Comparison of ENCODE assay signal across 1 cellular context in genomic region chr9:127785933-127786772, GRCh38.
TF ChIP-seq lines count a peak whose summit lies in the region.

TSS of gene CDK9 (plus strand) at chr9:127786034. CDS start at chr9:127786149, 115 bp downstream.

TF ChIP-seq in HepG2, 621 proteins besides CTCF, POLR2A, EP300 and RAD21 (continued from another document and continues in another):
- no peak for TF ChIP-seq ZHX2 (IDR thresholded peaks at IDR 0.05; ENCODE audit: low read depth)
- peak; percentile 59; the same call in 1 of the 2 replicates for TF ChIP-seq ZHX2 (CRISPR knock-in tag; IDR thresholded peaks at IDR 0.05; ENCODE audit: borderline replicate concordance)
- no peak for TF ChIP-seq ZNF800 (CRISPR knock-in tag; IDR thresholded peaks at IDR 0.05)
- peak; percentile 85 for TF ChIP-seq HCFC1 (IDR thresholded peaks at IDR 0.05; ENCODE audit: low read depth, low read length)
- TF ChIP-seq HES4 (CRISPR knock-in tag; IDR thresholded peaks at IDR 0.05; ENCODE audit: borderline replicate concordance) = peak; percentile 36; the same call in 1 of the 2 replicates
- TF ChIP-seq ZFP82 (CRISPR knock-in tag; IDR thresholded peaks at IDR 0.05; ENCODE audit: borderline replicate concordance) = no peak
- TF ChIP-seq ZBTB39 (CRISPR knock-in tag; IDR thresholded peaks at IDR 0.05) = no peak
- no peak; the same call in none of the 2 replicates for TF ChIP-seq ZNF740 (CRISPR knock-in tag; IDR thresholded peaks at IDR 0.05)
- peak; percentile 52; the same call in 1 of the 2 replicates for TF ChIP-seq PHF20 (CRISPR knock-in tag; IDR thresholded peaks at IDR 0.05)
- TF ChIP-seq ZNF3 (CRISPR knock-in tag; IDR thresholded peaks at IDR 0.05) = no peak
- no peak for TF ChIP-seq NFYB (CRISPR knock-in tag; IDR thresholded peaks at IDR 0.05)
- TF ChIP-seq SRSF1 (optimal IDR thresholded peaks at IDR 0.05; ENCODE audit: low read depth, low read length) = peak; percentile 73
- no peak for TF ChIP-seq ZSCAN25 (CRISPR knock-in tag; IDR thresholded peaks at IDR 0.05)
- TF ChIP-seq ZBTB43 (CRISPR knock-in tag; conservative IDR thresholded peaks at IDR 0.05) = peak; percentile 52; the same call in 1 of the 2 replicates
- peak; percentile 79 for TF ChIP-seq ZNF605 (CRISPR knock-in tag; IDR thresholded peaks at IDR 0.05)
- no peak for TF ChIP-seq FOXA1 (IDR thresholded peaks at IDR 0.05)
- no peak for TF ChIP-seq FOXA1 (CRISPR knock-in tag; IDR thresholded peaks at IDR 0.05)
- TF ChIP-seq HNF4G (IDR thresholded peaks at IDR 0.05; ENCODE audit: borderline replicate concordance, low read depth, low read length) = no peak
- no peak for TF ChIP-seq HNF4G (CRISPR knock-in tag; IDR thresholded peaks at IDR 0.05; ENCODE audit: borderline replicate concordance, low read depth)
- peak; percentile 56; the same call in 1 of the 2 replicates for TF ChIP-seq ZFP91 (CRISPR knock-in tag; IDR thresholded peaks at IDR 0.05; ENCODE audit: borderline replicate concordance)
- TF ChIP-seq ZFY (CRISPR knock-in tag; IDR thresholded peaks at IDR 0.05) = peak; percentile 92
- TF ChIP-seq NONO (IDR thresholded peaks at IDR 0.05) = no peak
- 0 out of 2 replicates have a peak, but pooled peaks have one; percentile 21 for TF ChIP-seq NONO (CRISPR knock-in tag; conservative IDR thresholded peaks at IDR 0.05)
- TF ChIP-seq DBP (CRISPR knock-in tag; IDR thresholded peaks at IDR 0.05; ENCODE audit: not compliant biosample characterization) = peak; percentile 27
- TF ChIP-seq TAF1 (CRISPR knock-in tag; IDR thresholded peaks at IDR 0.05) = peak; percentile 65
- no peak for TF ChIP-seq FIP1L1 (IDR thresholded peaks at IDR 0.05; ENCODE audit: borderline replicate concordance, insufficient read depth, low read depth, low read length)
- TF ChIP-seq MAZ (IDR thresholded peaks at IDR 0.05; ENCODE audit: borderline replicate concordance, low read depth, low read length) = 0 out of 2 replicates have a peak, but pooled peaks have one; percentile 13
- TF ChIP-seq MAZ (CRISPR knock-in tag; IDR thresholded peaks at IDR 0.05; ENCODE audit: low read depth) = no peak; the same call in none of the 2 replicates
- TF ChIP-seq MYNN (CRISPR knock-in tag; IDR thresholded peaks at IDR 0.05; ENCODE audit: low read depth) = no peak
- no peak for TF ChIP-seq GZF1 (CRISPR knock-in tag; IDR thresholded peaks at IDR 0.05)
- no peak for TF ChIP-seq FUBP1 (CRISPR knock-in tag; IDR thresholded peaks at IDR 0.05; ENCODE audit: borderline replicate concordance)
- TF ChIP-seq ZNF639 (CRISPR knock-in tag; conservative IDR thresholded peaks at IDR 0.05) = peak; percentile 45; the same call in 1 of the 2 replicates
- TF ChIP-seq ZBTB37 (CRISPR knock-in tag; IDR thresholded peaks at IDR 0.05) = no peak
- TF ChIP-seq ELF3 (CRISPR knock-in tag; IDR thresholded peaks at IDR 0.05) = peak; percentile 57; the same call in 1 of the 2 replicates
- TF ChIP-seq ZNF567 (CRISPR knock-in tag; IDR thresholded peaks at IDR 0.05; ENCODE audit: borderline replicate concordance) = 0 out of 2 replicates have a peak, but pooled peaks have one; percentile 72
- peak; percentile 49; the same call in 1 of the 2 replicates for TF ChIP-seq ZBTB25 (CRISPR knock-in tag; IDR thresholded peaks at IDR 0.05)
- TF ChIP-seq HDAC6 (IDR thresholded peaks at IDR 0.05; ENCODE audit: low read depth, low read length) = no peak
- peak; percentile 61; the same call in 1 of the 2 replicates for TF ChIP-seq ZNF558 (CRISPR knock-in tag; IDR thresholded peaks at IDR 0.05; ENCODE audit: borderline replicate concordance)
- TF ChIP-seq NR2F2 (IDR thresholded peaks at IDR 0.05; ENCODE audit: borderline replicate concordance, low read depth) = no peak
- TF ChIP-seq TSC22D2 (CRISPR knock-in tag; IDR thresholded peaks at IDR 0.05; ENCODE audit: borderline replicate concordance) = no peak
